Comparison of ENCODE assay signal across 24 cellular contexts in genomic region chr5:143343042-143343441, GRCh38.
DNase-seq lines count a peak whose midpoint lies in the region; ATAC-seq and TF ChIP-seq lines count a peak whose summit lies in the region.
"Had no signal": no experiment of that assay in that cellular context is flagged by ENCODE, and none has a peak within 500 bp of the region (broad histone marks: within the 10 kb centered on the region; RNA-seq: fewer than 3 reads in every experiment).

No MANE protein-coding gene starts in this region.

- no peaks in the 10 kb centered on the region for H3K79me2 ChIP-seq in mesendoderm (ENCODE audit: control insufficient read depth, insufficient read depth, low read length)

- no peak for DNase-seq in activated T-cell treated with anti-CD3 and anti-CD28 coated beads, Interleukin-2, amount 50 U/mL, for 24 hours
- DNase-seq in activated T-cell treated with anti-CD3 and anti-CD28 coated beads for 4 hours = no peak
- peak; percentile 3 for DNase-seq in H7
- DNase-seq in activated naive CD8-positive, alpha-beta T cell treated with anti-CD3 and anti-CD28 coated beads, Interleukin-2, amount 50 U/mL, for 24 hours = no peak
- DNase-seq in mesendoderm = peak; percentile 73
- no peak for DNase-seq in body of pancreas
- DNase-seq in stomach = no peak
- DNase-seq: activated CD4-positive, alpha-beta T cell treated with anti-CD3 and anti-CD28 coated beads, Interleukin-2, amount 50 U/mL, for 48 hours; activated CD4-positive, CD25-positive, alpha-beta regulatory T cell; activated CD8-positive, alpha-beta memory T cell treated with anti-CD3 and anti-CD28 coated beads, Interleukin-2, amount 50 U/mL, for 48 hours; CD8-positive, alpha-beta T cell; dermis blood vessel endothelial cell; DMS 273 treated with DMSO at 0.1 percent for 48 hours; EL; GM23248; NCI-H2029; NCI-H526 treated with DMSO at 0.1 percent for 48 hours; stimulated activated CD8-positive, alpha-beta memory T cell treated with anti-CD3 and anti-CD28 coated beads, Interleukin-4, amount 100 ng/mL, for 48 hours; trophoblast cell had no signal

- peaks cover 2% of the 10 kb centered on the region for H3K4me1 ChIP-seq in mesendoderm (ENCODE audit: control insufficient read depth, low read depth, low read length)
- peaks cover 26% of the 10 kb centered on the region for H3K4me1 ChIP-seq in body of pancreas
- H3K4me1 ChIP-seq in stomach = peaks cover 0 to 73% (median 37%) of the 10 kb centered on the region in 4 donors
- H3K4me1 ChIP-seq: prostate gland had no signal

- H4K8ac ChIP-seq in mesendoderm (ENCODE audit: low read depth, low read length) = no peak overlapping the region

- H3K79me1 ChIP-seq in mesendoderm (ENCODE audit: low read length) = peaks cover 3% of the 10 kb centered on the region

- H3K9me3 ChIP-seq in body of pancreas (no peaks in the 10 kb centered on the region), stomach (no peaks in the 10 kb centered on the region)
- H3K9me3 ChIP-seq: neutrophil, prostate gland, SJSA1 had no signal

- TF ChIP-seq POLR2A in body of pancreas (IDR thresholded peaks at IDR 0.05) (no peak), stomach (IDR thresholded peaks at IDR 0.05) (no peak)

- peaks cover 55% of the 10 kb centered on the region for H3K4me1 Mint-ChIP-seq in activated T-cell treated with anti-CD3 and anti-CD28 coated beads, Interleukin-2, amount 50 U/mL, for 24 hours (ENCODE audit: low read depth)
- peaks cover 48% of the 10 kb centered on the region for H3K4me1 Mint-ChIP-seq in activated naive CD8-positive, alpha-beta T cell treated with anti-CD3 and anti-CD28 coated beads, Interleukin-2, amount 50 U/mL, for 24 hours

- no peak overlapping the region for H3K23ac ChIP-seq in mesendoderm (ENCODE audit: low read length)

- no peak overlapping the region for H4K5ac ChIP-seq in mesendoderm (ENCODE audit: low read length)

- peaks cover 42% of the 10 kb centered on the region for H3K36me3 Mint-ChIP-seq in activated T-cell treated with anti-CD3 and anti-CD28 coated beads, Interleukin-2, amount 50 U/mL, for 24 hours (ENCODE audit: low read depth)
- peaks cover 23% of the 10 kb centered on the region for H3K36me3 Mint-ChIP-seq in activated naive CD8-positive, alpha-beta T cell treated with anti-CD3 and anti-CD28 coated beads, Interleukin-2, amount 50 U/mL, for 24 hours (ENCODE audit: low read depth)

- H3K27me3 Mint-ChIP-seq in activated T-cell treated with anti-CD3 and anti-CD28 coated beads, Interleukin-2, amount 50 U/mL, for 24 hours = no peaks in the 10 kb centered on the region
- no peaks in the 10 kb centered on the region for H3K27me3 Mint-ChIP-seq in activated naive CD8-positive, alpha-beta T cell treated with anti-CD3 and anti-CD28 coated beads, Interleukin-2, amount 50 U/mL, for 24 hours

- no peak overlapping the region for H3K4me2 ChIP-seq in mesendoderm (ENCODE audit: low read length)

- H2BK5ac ChIP-seq in mesendoderm (ENCODE audit: low read length) = no peak overlapping the region

- ATAC-seq in activated naive CD8-positive, alpha-beta T cell treated with anti-CD3 and anti-CD28 coated beads, Interleukin-2, amount 50 U/mL, for 24 hours = peak; percentile 12
- no peak for ATAC-seq in body of pancreas
- no peak for ATAC-seq in GM18520 (IDR thresholded peaks at IDR 0.05; ENCODE audit: unreplicated experiment)
- ATAC-seq: CD8-positive, alpha-beta T cell; GM12878 had no signal

- no peak overlapping the region for H3K56ac ChIP-seq in mesendoderm (ENCODE audit: low read length)

- H3K27me3 ChIP-seq in H7 (ENCODE audit: control insufficient read depth, insufficient read depth, low read length) = no peaks in the 10 kb centered on the region
- no peaks in the 10 kb centered on the region for H3K27me3 ChIP-seq in mesendoderm (ENCODE audit: insufficient read depth, low read length, poor library complexity)
- H3K27me3 ChIP-seq in body of pancreas = no peaks in the 10 kb centered on the region
- H3K27me3 ChIP-seq in stomach = no peaks in the 10 kb centered on the region
- H3K27me3 ChIP-seq: neutrophil, SJSA1 had no signal

- WGBS in mesendoderm (ENCODE audit: extremely low coverage, insufficient coverage, low lambda C conversion rate) = no CpG with 5 or more reads among the region's 2 CpGs
- 54 to 89% methylated on average over 2 of the region's 2 CpGs for WGBS in body of pancreas, 2 donors
- WGBS in stomach, 5 donors = 67 to 100% (median 93%) methylated on average over 2 of the region's 2 CpGs

- intact Hi-C loops in body of pancreas (cut with DNase I) (no loop called here), stomach (cut with DNase I; ENCODE audit: low total_unique reads) (no loop called here)

- H3K4ac ChIP-seq in mesendoderm (ENCODE audit: low read depth, low read length) = no peak overlapping the region

- no peak overlapping the region for H3K4me3 Mint-ChIP-seq in activated T-cell treated with anti-CD3 and anti-CD28 coated beads, Interleukin-2, amount 50 U/mL, for 24 hours
- H3K4me3 Mint-ChIP-seq in activated naive CD8-positive, alpha-beta T cell treated with anti-CD3 and anti-CD28 coated beads, Interleukin-2, amount 50 U/mL, for 24 hours = no peak overlapping the region
- H3K4me3 Mint-ChIP-seq: CD8-positive, alpha-beta T cell had no signal

- no peak overlapping the region for H2BK120ac ChIP-seq in mesendoderm (ENCODE audit: low read depth, low read length)

- H3K27ac Mint-ChIP-seq in activated T-cell treated with anti-CD3 and anti-CD28 coated beads, Interleukin-2, amount 50 U/mL, for 24 hours = peak overlapping the region; percentile 58
- peak overlapping the region; percentile 81 for H3K27ac Mint-ChIP-seq in activated naive CD8-positive, alpha-beta T cell treated with anti-CD3 and anti-CD28 coated beads, Interleukin-2, amount 50 U/mL, for 24 hours
- H3K27ac Mint-ChIP-seq: CD8-positive, alpha-beta T cell had no signal

- no peak overlapping the region for H3K9ac ChIP-seq in mesendoderm (ENCODE audit: low read length)
- H3K9ac ChIP-seq: GM23248 had no signal

- TF ChIP-seq CTCF in body of pancreas (IDR thresholded peaks at IDR 0.05) (no peak), stomach (IDR thresholded peaks at IDR 0.05) (no peak)

- peaks cover 8% of the 10 kb centered on the region for H3K9me3 Mint-ChIP-seq in activated T-cell treated with anti-CD3 and anti-CD28 coated beads, Interleukin-2, amount 50 U/mL, for 24 hours
- peaks cover 4% of the 10 kb centered on the region for H3K9me3 Mint-ChIP-seq in activated naive CD8-positive, alpha-beta T cell treated with anti-CD3 and anti-CD28 coated beads, Interleukin-2, amount 50 U/mL, for 24 hours
- H3K9me3 Mint-ChIP-seq: CD8-positive, alpha-beta T cell had no signal

- H2BK15ac ChIP-seq in mesendoderm (replicated peaks; ENCODE audit: low read depth) = no peak overlapping the region

- H3K4me3 ChIP-seq in H7 (ENCODE audit: insufficient read depth, low read depth, low read length) (no peak overlapping the region), mesendoderm (ENCODE audit: low read length) (no peak overlapping the region), body of pancreas (no peak overlapping the region), stomach (no peak overlapping the region)
- H3K4me3 ChIP-seq: GM12878, GM23248, prostate gland, SJSA1 had no signal

- H3K27ac ChIP-seq in mesendoderm (ENCODE audit: low read depth, low read length) (no peak overlapping the region), body of pancreas (no peak overlapping the region), stomach (no peak overlapping the region)
- H3K27ac ChIP-seq: neutrophil, prostate gland, SJSA1 had no signal

- no peak overlapping the region for H2AK5ac ChIP-seq in mesendoderm (ENCODE audit: low read length)

- H3K36me3 ChIP-seq in H7 (replicated peaks; ENCODE audit: control insufficient read depth, insufficient read depth, low read length) = no peaks in the 10 kb centered on the region
- H3K36me3 ChIP-seq in mesendoderm (ENCODE audit: control insufficient read depth, insufficient read depth, low read length) = no peaks in the 10 kb centered on the region
- H3K36me3 ChIP-seq in body of pancreas (replicated peaks in 1 of 2; ENCODE audit: insufficient read depth in 1 of 2, low read depth in 2 of 2) = no peaks in the 10 kb centered on the region
- no peaks in the 10 kb centered on the region for H3K36me3 ChIP-seq in stomach
- H3K36me3 ChIP-seq: prostate gland had no signal

- no peak for TF ChIP-seq EP300 in stomach (IDR thresholded peaks at IDR 0.05)

- no peak overlapping the region for H3K18ac ChIP-seq in mesendoderm (ENCODE audit: low read length)

Comparison
In these comparisons a context has a peak if more than half of its experiments do, and no peak if none do; other contexts are left out.
1. DNase-seq: peak in H7 (single experiment) and mesendoderm (single experiment); none in activated T-cell treated with anti-CD3 and anti-CD28 coated beads, Interleukin-2, amount 50 U/mL, for 24 hours (single experiment), activated T-cell treated with anti-CD3 and anti-CD28 coated beads for 4 hours (single experiment), activated naive CD8-positive, alpha-beta T cell treated with anti-CD3 and anti-CD28 coated beads, Interleukin-2, amount 50 U/mL, for 24 hours (single experiment), body of pancreas (0 of 4) and stomach (single experiment).